In genomic region chr21:33985117-33986050, GRCh38 we compare ENCODE assay signal across 1 cellular context.
TF ChIP-seq lines count a peak whose summit lies in the region.

No MANE protein-coding gene starts in this region.

TF ChIP-seq in HEK293, 187 proteins besides CTCF, POLR2A, EP300 and RAD21 (continued from another document):
- TF ChIP-seq, protein P1, sequence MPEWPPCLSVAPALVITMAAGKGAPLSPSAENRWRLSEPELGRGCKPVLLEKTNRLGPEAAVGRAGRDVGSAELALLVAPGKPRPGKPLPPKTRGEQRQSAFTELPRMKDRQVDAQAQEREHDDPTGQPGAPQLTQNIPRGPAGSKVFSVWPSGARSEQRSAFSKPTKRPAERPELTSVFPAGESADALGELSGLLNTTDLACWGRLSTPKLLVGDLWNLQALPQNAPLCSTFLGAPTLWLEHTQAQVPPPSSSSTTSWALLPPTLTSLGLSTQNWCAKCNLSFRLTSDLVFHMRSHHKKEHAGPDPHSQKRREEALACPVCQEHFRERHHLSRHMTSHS (tag by site-specific recombination; IDR thresholded peaks at IDR 0.05), result 0 out of 2 replicates have a peak, but pooled peaks have one; percentile 49
- no peak for TF ChIP-seq ZNF610 (tag by site-specific recombination; IDR thresholded peaks at IDR 0.05; ENCODE audit: borderline replicate concordance)
- no peak for TF ChIP-seq ZNF366 (tag by site-specific recombination; conservative IDR thresholded peaks at IDR 0.05)
